8 cellular contexts compared by ENCODE assay signal in genomic region chr11:78465169-78465942, GRCh38. TPM values are rescaled to one million over a fixed set of nuclear protein-coding genes. Genes with fewer than 3 reads are reported as not detected.
DNase-seq lines count a peak whose midpoint lies in the region; ATAC-seq, FAIRE-seq and TF ChIP-seq lines count a peak whose summit lies in the region.

No MANE protein-coding gene starts in this region.

- H3K27me3 ChIP-seq in OCI-LY1 (ENCODE audit: insufficient read depth, low read length) (no peaks in the 10 kb centered on the region), HepG2 (ENCODE audit: control insufficient read depth in 1 of 2, insufficient read depth in 2 of 2, low read length in 2 of 2) (no peaks in the 10 kb centered on the region), SK-N-SH (ENCODE audit: insufficient read depth) (no peaks in the 10 kb centered on the region)

- TF ChIP-seq CTCF in OCI-LY1 (IDR thresholded peaks at IDR 0.05; ENCODE audit: low read length) (no peak), HepG2 (CRISPR knock-in tag; IDR thresholded peaks at IDR 0.05) (no peak), SK-N-SH (IDR thresholded peaks at IDR 0.05) (no peak)

- H3K4me2 ChIP-seq in OCI-LY1 (ENCODE audit: low read length) (peak overlapping the region; percentile 67), HepG2 (ENCODE audit: low read depth, low read length) (no peak overlapping the region), SK-N-SH (no peak overlapping the region)

- H3K79me2 ChIP-seq in OCI-LY1 (ENCODE audit: insufficient read depth, low read length) = no peaks in the 10 kb centered on the region
- no peaks in the 10 kb centered on the region for H3K79me2 ChIP-seq in HepG2 (ENCODE audit: insufficient read depth, low read length)
- H3K79me2 ChIP-seq in SK-N-SH (ENCODE audit: insufficient read depth) = no peaks in the 10 kb centered on the region

- no TSS peak for BruUV-seq in HepG2 (replicated peaks; lab: Mats Ljungman, UMichigan)

- H3K36me3 ChIP-seq in OCI-LY1 (ENCODE audit: insufficient read depth, low read length) (peaks cover 10% of the 10 kb centered on the region), HepG2 (replicated peaks in 1 of 2; ENCODE audit: control insufficient read depth in 1 of 2, insufficient read depth in 2 of 2, low read length in 2 of 2) (peaks cover 11 to 49% of the 10 kb centered on the region in 2 experiments), SK-N-SH (replicated peaks in 1 of 2; ENCODE audit: control insufficient read depth in 1 of 2, insufficient read depth in 2 of 2, low read length in 1 of 2) (peaks cover 3 to 7% of the 10 kb centered on the region in 2 experiments)

- POLR2A ChIA-PET in HepG2 (lab: Yijun Ruan, JAX) = no interaction called here
- POLR2A ChIA-PET in SK-N-SH (lab: Yijun Ruan, JAX) = no interaction called here

- H3K9ac ChIP-seq in OCI-LY1 (ENCODE audit: low read length) (peak overlapping the region; percentile 64), HepG2 (ENCODE audit: insufficient read depth, low read depth, low read length) (no peak overlapping the region), SK-N-SH (no peak overlapping the region)

- WGBS in HepG2 (ENCODE audit: low lambda C conversion rate) = 96% methylated on average over 9 of the region's 19 CpGs
- WGBS in SK-N-SH (ENCODE audit: low lambda C conversion rate) = 93% methylated on average over 10 of the region's 19 CpGs

- H3K9me2 ChIP-seq in OCI-LY1 (ENCODE audit: low read depth, low read length) (no peaks in the 10 kb centered on the region), SK-N-SH (no peaks in the 10 kb centered on the region)

- H3K9me3 ChIP-seq in OCI-LY1 (ENCODE audit: low read length) = no peaks in the 10 kb centered on the region
- H3K9me3 ChIP-seq in HepG2 (ENCODE audit: low read length) = no peaks in the 10 kb centered on the region
- H3K9me3 ChIP-seq in SK-N-SH = no peaks in the 10 kb centered on the region

- H3K4me1 ChIP-seq in OCI-LY1 (ENCODE audit: insufficient read depth, low read length, severe bottlenecking) = peaks cover 25% of the 10 kb centered on the region
- H3K4me1 ChIP-seq in HepG2 (ENCODE audit: insufficient read depth, low read length) = no peaks in the 10 kb centered on the region
- peaks cover 0 to 9% of the 10 kb centered on the region in 2 experiments; a peak in 2 of 4 replicates for H3K4me1 ChIP-seq in SK-N-SH (ENCODE audit: control insufficient read depth in 1 of 2, insufficient read depth in 2 of 2, low read depth in 1 of 2, low read length in 1 of 2)

- H2AFZ ChIP-seq in OCI-LY1 (ENCODE audit: low read length) (no peak overlapping the region), HepG2 (ENCODE audit: low read length) (no peak overlapping the region), SK-N-SH (ENCODE audit: low read depth) (no peak overlapping the region)

- H4K20me1 ChIP-seq in OCI-LY1 (ENCODE audit: insufficient read depth, low read length) (no peaks in the 10 kb centered on the region), HepG2 (ENCODE audit: insufficient read depth, low read length) (no peaks in the 10 kb centered on the region), SK-N-SH (ENCODE audit: insufficient read depth) (no peaks in the 10 kb centered on the region)

- FAIRE-seq in HepG2 (lab: Jason Lieb, UNC) = no peak

- CTCF ChIA-PET in HepG2 (lab: Yijun Ruan, JAX; ENCODE audit: low intra/inter-chr PET ratio, low total read pairs) (no interaction called here), SK-N-SH (lab: Yijun Ruan, JAX) (no interaction called here)

- TF ChIP-seq POLR2A in HepG2 (IDR thresholded peaks at IDR 0.05; ENCODE audit: insufficient read depth in 1 of 2, low read depth in 2 of 2, low read length in 2 of 2) = no peak

- intact Hi-C loops in HepG2 (cut with micrococcal nuclease; ENCODE audit: unreplicated experiment) = no loop called here

- no peaks in the 10 kb centered on the region for H3F3A ChIP-seq in OCI-LY1 (ENCODE audit: insufficient read depth, low read length)
- H3F3A ChIP-seq in SK-N-SH (replicated peaks; ENCODE audit: insufficient read depth) = peaks cover 13% of the 10 kb centered on the region

- no peak for DNase-seq in HepG2 (ENCODE audit: low spot score)
- no peak for DNase-seq in SK-N-SH
- no peak for DNase-seq in NCI-H1092 treated with DMSO at 0.1 percent for 48 hours (lab: John Stamatoyannopoulos, UW)
- DNase-seq in NOMO-1 treated with dmso at 0.1 percent for 144 hours (lab: John Stamatoyannopoulos, UW; ENCODE audit: unreplicated experiment) = no peak
- DNase-seq in COR-L47 (lab: John Stamatoyannopoulos, UW) = no peak

- H3K27ac ChIP-seq in OCI-LY1 (ENCODE audit: low read depth, low read length, poor library complexity, severe bottlenecking) (peak overlapping the region; percentile 94), HepG2 (ENCODE audit: extremely low read length, insufficient read depth, low read length) (no peak overlapping the region), SK-N-SH (ENCODE audit: low read depth in 2 of 2, low read length in 1 of 2) (no peak overlapping the region)

- TF ChIP-seq RAD21 in HepG2 (CRISPR knock-in tag; IDR thresholded peaks at IDR 0.05) (no peak), SK-N-SH (IDR thresholded peaks at IDR 0.05; ENCODE audit: low read length) (no peak)

- ATAC-seq in GM18520 (IDR thresholded peaks at IDR 0.05; ENCODE audit: unreplicated experiment) = peak; percentile 98
- peak; percentile 99 for ATAC-seq in HG02588 (IDR thresholded peaks at IDR 0.05; ENCODE audit: unreplicated experiment)
- ATAC-seq in HepG2 = peak; percentile 35; the same call in 1 of the 3 replicates

- peak overlapping the region; percentile 37 for H3K4me3 ChIP-seq in OCI-LY1 (ENCODE audit: low read depth, low read length, poor library complexity, severe bottlenecking)
- no peak overlapping the region for H3K4me3 ChIP-seq in HepG2 (replicated peaks in 1 of 3; ENCODE audit: insufficient read depth in 1 of 3, low read depth in 2 of 3, low read length in 3 of 3)
- H3K4me3 ChIP-seq in SK-N-SH (ENCODE audit: low read depth in 2 of 2, low read length in 1 of 2) = no peak overlapping the region

- TF ChIP-seq EP300 in HepG2 (IDR thresholded peaks at IDR 0.05; ENCODE audit: low read depth in 2 of 2, low read length in 2 of 2) (no peak), HepG2 (CRISPR knock-in tag; IDR thresholded peaks at IDR 0.05; ENCODE audit: borderline replicate concordance) (no peak), SK-N-SH (IDR thresholded peaks at IDR 0.05; ENCODE audit: borderline replicate concordance in 1 of 2, low read depth in 1 of 2, low read length in 1 of 2) (no peak)

- in situ Hi-C loops in HepG2 (cut with HindIII; ENCODE audit: extremely low pct_ligation_motif_present, low pct_unique_long_range_greater_than_20kb) = no loop called here

TF ChIP-seq in HepG2, 621 proteins besides CTCF, POLR2A, EP300 and RAD21 (continues in another document):
- TF ChIP-seq GABPA (IDR thresholded peaks at IDR 0.05; ENCODE audit: low read depth, low read length) (no peak), GABPA (CRISPR knock-in tag; IDR thresholded peaks at IDR 0.05; ENCODE audit: low read depth) (no peak)
- TF ChIP-seq, protein P1, sequence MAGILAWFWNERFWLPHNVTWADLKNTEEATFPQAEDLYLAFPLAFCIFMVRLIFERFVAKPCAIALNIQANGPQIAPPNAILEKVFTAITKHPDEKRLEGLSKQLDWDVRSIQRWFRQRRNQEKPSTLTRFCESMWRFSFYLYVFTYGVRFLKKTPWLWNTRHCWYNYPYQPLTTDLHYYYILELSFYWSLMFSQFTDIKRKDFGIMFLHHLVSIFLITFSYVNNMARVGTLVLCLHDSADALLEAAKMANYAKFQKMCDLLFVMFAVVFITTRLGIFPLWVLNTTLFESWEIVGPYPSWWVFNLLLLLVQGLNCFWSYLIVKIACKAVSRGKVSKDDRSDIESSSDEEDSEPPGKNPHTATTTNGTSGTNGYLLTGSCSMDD (CRISPR knock-in tag; IDR thresholded peaks at IDR 0.05) = no peak

TF ChIP-seq in SK-N-SH, 30 proteins besides CTCF, POLR2A, EP300 and RAD21 (continues in another document):
- TF ChIP-seq YY1 (IDR thresholded peaks at IDR 0.05; ENCODE audit: low read depth) (no peak), NRF1 (IDR thresholded peaks at IDR 0.05; ENCODE audit: low read depth, low read length) (no peak), FOSL2 (IDR thresholded peaks at IDR 0.05; ENCODE audit: borderline replicate concordance, low read depth) (no peak), FOXJ3 (CRISPR knock-in tag; IDR thresholded peaks at IDR 0.05) (no peak), MAX (IDR thresholded peaks at IDR 0.05; ENCODE audit: low read depth) (no peak), NFIC (IDR thresholded peaks at IDR 0.05; ENCODE audit: borderline replicate concordance) (no peak), GABPA (IDR thresholded peaks at IDR 0.05; ENCODE audit: low read depth) (no peak)

RNA-seq across cellular contexts. Expression of gene GAB2, which starts 47.7 kb away (rescaled TPM):
- total RNA-seq in HepG2 (2016; rRNA removed; fragmentation: Illumina TruSeq; extraction: Trizol) = 3.2 and 4.1 TPM in 2 replicates
- 0.35 and 0.40 TPM in 2 replicates for total RNA-seq in HepG2 (2016; cell fraction: cytosol; rRNA removed; fragmentation: Illumina TruSeq; extraction: Trizol; ENCODE audit: low read depth)
- 2.7 and 3.2 TPM in 2 replicates for total RNA-seq in HepG2 (2016; cell fraction: insoluble cytoplasmic fraction; rRNA removed; fragmentation: Illumina TruSeq; extraction: Trizol)
- total RNA-seq in HepG2 (2016; cell fraction: membrane; rRNA removed; fragmentation: Illumina TruSeq; extraction: Trizol) = 1.6 and 1.7 TPM in 2 replicates
- 3.4 and 4.6 TPM in 2 replicates for total RNA-seq in HepG2 (2016; cell fraction: nucleus; rRNA removed; fragmentation: Illumina TruSeq; extraction: Trizol)
- polyA plus RNA-seq in HepG2 (2011; rRNA removed) (7.9 and 8.6 TPM in 2 replicates), SK-N-SH (2012; rRNA removed) (5.6 and 6.0 TPM in 2 replicates)
- polyA plus RNA-seq in HepG2 (2011; cell fraction: cytosol; rRNA removed) = 4.7 and 5.6 TPM in 2 replicates
- 11.5 and 11.7 TPM in 2 replicates for polyA plus RNA-seq in HepG2 (2011; cell fraction: nucleus; rRNA removed)
- 9.4 and 12.0 TPM in 2 replicates for polyA plus RNA-seq in HepG2 (2012)
- 0.11 and 0.16 TPM in 2 replicates for polyA plus RNA-seq in HepG2 (2016; cell fraction: cytosol; fragmentation: Illumina TruSeq; extraction: Trizol; ENCODE audit: low read depth)
- 2.2 TPM in 2 replicates for polyA plus RNA-seq in HepG2 (2016; cell fraction: insoluble cytoplasmic fraction; fragmentation: Illumina TruSeq; extraction: Trizol; ENCODE audit: low read depth)
- polyA plus RNA-seq in HepG2 (2016; cell fraction: membrane; fragmentation: Illumina TruSeq; extraction: Trizol; ENCODE audit: low read depth) = 0.73 and 0.90 TPM in 2 replicates
- polyA plus RNA-seq in HepG2 (2016; cell fraction: nucleus; fragmentation: Illumina TruSeq; extraction: Trizol; ENCODE audit: insufficient read depth, low read depth) = 3.2 and 4.9 TPM in 2 replicates
- polyA minus RNA-seq in HepG2 (2011; rRNA and poly(A)+ RNA removed; ENCODE audit: low replicate concordance) = 10.0 and 14.5 TPM in 2 replicates
- 5.8 and 6.6 TPM in 2 replicates for polyA minus RNA-seq in HepG2 (2011; cell fraction: cytosol; rRNA and poly(A)+ RNA removed)
- polyA minus RNA-seq in HepG2 (2011; cell fraction: nucleus; rRNA and poly(A)+ RNA removed) = 11.7 and 15.5 TPM in 2 replicates
- 4.1 and 5.4 TPM in 2 replicates for polyA plus RNA-seq in SK-N-SH (2012; cell fraction: cytosol; rRNA removed)
- polyA plus RNA-seq in SK-N-SH (2012; cell fraction: nucleus; rRNA removed) = 8.6 and 9.0 TPM in 2 replicates

Comparison
In these comparisons a context has a peak if more than half of its experiments do, and no peak if none do; other contexts are left out.
1. ATAC-seq: peak in every context shown above with its lines; median percentile 99 in HG02588; 98 in GM18520; 35 in HepG2.